Comparison of ENCODE assay signal across 2 cellular contexts in genomic region chr2:64402876-64403275, GRCh38.
TF ChIP-seq lines count a peak whose summit lies in the region.

No MANE protein-coding gene starts in this region.

TF ChIP-seq in GM12878, 131 proteins besides CTCF, POLR2A, EP300 and RAD21:
- TF ChIP-seq HSF1 (IDR thresholded peaks at IDR 0.05; ENCODE audit: low read depth, low read length) (no peak), IKZF2 (IDR thresholded peaks at IDR 0.05) (0 out of 4 replicates have a peak, but pooled peaks of 1 of the 2 experiments have one; percentile 15), MEF2A (IDR thresholded peaks at IDR 0.05; ENCODE audit: insufficient read depth, low read depth, low read length) (0 out of 2 replicates have a peak, but pooled peaks have one; percentile 7), RUNX3 (IDR thresholded peaks at IDR 0.05; ENCODE audit: low read length) (peak; percentile 40)

TF ChIP-seq in HepG2, 621 proteins besides CTCF, POLR2A, EP300 and RAD21 (continues in another document):
- TF ChIP-seq IRF9 (CRISPR knock-in tag; IDR thresholded peaks at IDR 0.05; ENCODE audit: borderline replicate concordance) (no peak), TFAP4 (IDR thresholded peaks at IDR 0.05; ENCODE audit: borderline replicate concordance, low read depth) (peak; percentile 18; the same call in 1 of the 2 replicates), PRDM15 (CRISPR knock-in tag; IDR thresholded peaks at IDR 0.05) (no peak), HIVEP1 (CRISPR knock-in tag; IDR thresholded peaks at IDR 0.05) (no peak), ZNF3 (CRISPR knock-in tag; IDR thresholded peaks at IDR 0.05) (no peak), ZNF34 (CRISPR knock-in tag; IDR thresholded peaks at IDR 0.05; ENCODE audit: borderline replicate concordance) (no peak), MED13 (CRISPR knock-in tag; IDR thresholded peaks at IDR 0.05) (no peak), KLF12 (CRISPR knock-in tag; IDR thresholded peaks at IDR 0.05; ENCODE audit: borderline replicate concordance) (no peak), ZKSCAN5 (CRISPR knock-in tag; IDR thresholded peaks at IDR 0.05) (no peak), ZNF879 (CRISPR knock-in tag; IDR thresholded peaks at IDR 0.05) (no peak), MTERF4 (CRISPR knock-in tag; IDR thresholded peaks at IDR 0.05) (no peak), PATZ1 (CRISPR knock-in tag; IDR thresholded peaks at IDR 0.05) (peak; percentile 74), KLF11 (CRISPR knock-in tag; IDR thresholded peaks at IDR 0.05) (no peak), RFX3 (CRISPR knock-in tag; IDR thresholded peaks at IDR 0.05) (no peak), ETV6 (CRISPR knock-in tag; conservative IDR thresholded peaks at IDR 0.05) (no peak), ZNF24 (IDR thresholded peaks at IDR 0.05) (no peak), PBX2 (CRISPR knock-in tag; IDR thresholded peaks at IDR 0.05) (no peak), SMYD3 (CRISPR knock-in tag; IDR thresholded peaks at IDR 0.05) (no peak), ZNF12 (CRISPR knock-in tag; IDR thresholded peaks at IDR 0.05) (no peak), SATB2 (CRISPR knock-in tag; IDR thresholded peaks at IDR 0.05) (no peak), BATF2 (CRISPR knock-in tag; IDR thresholded peaks at IDR 0.05) (no peak), TEAD2 (CRISPR knock-in tag; IDR thresholded peaks at IDR 0.05) (no peak), GPBP1L1 (CRISPR knock-in tag; IDR thresholded peaks at IDR 0.05) (no peak), KDM5A (IDR thresholded peaks at IDR 0.05; ENCODE audit: borderline replicate concordance, low read length) (no peak), ZNF775 (CRISPR knock-in tag; IDR thresholded peaks at IDR 0.05; ENCODE audit: borderline replicate concordance) (no peak), ZNF446 (CRISPR knock-in tag; IDR thresholded peaks at IDR 0.05) (no peak), IRF1 (CRISPR knock-in tag; IDR thresholded peaks at IDR 0.05; ENCODE audit: low read depth) (no peak), ZNF468 (CRISPR knock-in tag; IDR thresholded peaks at IDR 0.05) (no peak), GATAD2A (CRISPR knock-in tag; IDR thresholded peaks at IDR 0.05) (0 out of 2 replicates have a peak, but pooled peaks have one; percentile 24), FOSL2 (CRISPR knock-in tag; IDR thresholded peaks at IDR 0.05) (peak; percentile 80), PHF21A (CRISPR knock-in tag; IDR thresholded peaks at IDR 0.05) (no peak), MED8 (CRISPR knock-in tag; IDR thresholded peaks at IDR 0.05; ENCODE audit: insufficient replicate concordance) (no peak), ARNT2 (CRISPR knock-in tag; IDR thresholded peaks at IDR 0.05; ENCODE audit: low read depth) (no peak), JARID2 (CRISPR knock-in tag; IDR thresholded peaks at IDR 0.05; ENCODE audit: insufficient replicate concordance) (no peak), ZNF709 (CRISPR knock-in tag; IDR thresholded peaks at IDR 0.05) (no peak), ZNF577 (CRISPR knock-in tag; IDR thresholded peaks at IDR 0.05; ENCODE audit: borderline replicate concordance, low read depth) (no peak), ARID5B (CRISPR knock-in tag; IDR thresholded peaks at IDR 0.05) (0 out of 2 replicates have a peak, but pooled peaks have one; percentile 7), ZNF7 (CRISPR knock-in tag; IDR thresholded peaks at IDR 0.05) (no peak), PRDM10 (CRISPR knock-in tag; IDR thresholded peaks at IDR 0.05; ENCODE audit: low read depth) (no peak), U2AF1 (optimal IDR thresholded peaks at IDR 0.05; ENCODE audit: low read depth, low read length) (no peak)
